6 cellular contexts compared by ENCODE assay signal in the genomic region with DNA sequence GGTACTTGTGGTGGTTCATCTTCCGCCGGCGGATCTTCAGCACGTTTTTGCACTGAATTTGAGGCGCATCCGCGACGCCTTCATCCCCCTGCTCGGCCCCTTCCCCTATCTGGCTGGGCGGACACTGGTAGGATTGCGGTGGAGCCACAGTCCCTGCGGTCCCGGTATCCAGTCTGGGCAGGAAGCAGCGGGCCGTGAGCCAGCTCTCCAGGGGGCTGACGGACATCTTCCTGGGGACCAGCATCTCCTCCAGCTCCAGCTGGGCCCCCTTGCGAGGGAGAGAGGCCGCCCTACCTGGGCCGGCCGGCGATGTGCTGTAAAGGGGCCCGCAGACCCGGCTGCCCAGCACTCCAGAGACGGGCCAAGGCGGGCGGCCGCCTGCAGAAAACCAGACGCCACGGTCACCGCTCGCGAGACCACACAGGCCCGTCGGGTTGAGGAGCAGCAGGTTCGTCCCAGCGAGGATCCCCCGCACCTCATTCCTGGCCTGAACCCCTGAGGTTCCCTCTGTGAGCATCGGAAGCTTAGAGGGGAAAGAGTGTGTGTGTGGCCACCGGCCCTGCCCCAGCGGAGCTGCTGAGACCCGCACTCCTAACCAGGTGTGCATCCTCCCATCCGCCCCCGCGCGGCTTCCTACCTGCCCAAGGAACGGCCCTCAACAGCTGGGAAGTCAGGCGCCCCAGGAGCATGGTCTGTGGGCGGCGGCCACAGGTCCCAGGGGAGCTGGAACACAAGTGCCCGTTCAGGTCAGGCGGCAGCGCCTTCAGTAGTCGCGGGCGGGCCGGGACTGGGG. TPM values are rescaled to one million over a fixed set of nuclear protein-coding genes. Genes with fewer than 3 reads are reported as not detected.
A peak's percentile ranks its signal among the peaks of the same experiment; 100 is the strongest.
DNase-seq lines count a peak whose midpoint lies in the region; ATAC-seq, FAIRE-seq and TF ChIP-seq lines count a peak whose summit lies in the region.

No MANE protein-coding gene starts in this region.

- peak overlapping the region; percentile 95 for H3K9ac ChIP-seq in endothelial cell of umbilical vein (replicated peaks; ENCODE audit: extremely low read depth, insufficient read depth, low read length)
- peak overlapping the region; percentile 99 for H3K9ac ChIP-seq in skeletal muscle satellite cell (ENCODE audit: low read depth, low read length)

- TF ChIP-seq CTCF in Calu3 (IDR thresholded peaks at IDR 0.05; ENCODE audit: unreplicated experiment) (no peak), HL-60 (IDR thresholded peaks at IDR 0.05; ENCODE audit: insufficient read depth, low read length) (no peak), endothelial cell of umbilical vein (IDR thresholded peaks at IDR 0.05; ENCODE audit: extremely low read depth in 1 of 2, insufficient read depth in 1 of 2, low read depth in 1 of 2, low read length in 2 of 2) (no peak)

- H3K4me2 ChIP-seq in endothelial cell of umbilical vein (ENCODE audit: insufficient read depth, low read length): peak overlapping the region; percentile 84
- peak overlapping the region; percentile 99 for H3K4me2 ChIP-seq in skeletal muscle satellite cell (ENCODE audit: low read length)

- TF ChIP-seq POLR2A in endothelial cell of umbilical vein (IDR thresholded peaks at IDR 0.05; ENCODE audit: low read depth, low read length): no peak

- no peaks in the 10 kb centered on the region for H4K20me1 ChIP-seq in endothelial cell of umbilical vein (replicated peaks; ENCODE audit: control insufficient read depth, extremely low read depth, insufficient read depth, low read length)

- peak overlapping the region; percentile 75 for H3K4me3 Mint-ChIP-seq in Calu3 (ENCODE audit: low read depth, unreplicated experiment)

- dilution Hi-C loops in endothelial cell of umbilical vein (cut with MboI; ENCODE audit: extremely low pct_ligation_motif_present, low sequenced_read_pairs): no loop called here

- H3K27ac Mint-ChIP-seq in Calu3 (ENCODE audit: unreplicated experiment): peak overlapping the region; percentile 96

- H3K27me3 ChIP-seq in HL-60 (ENCODE audit: insufficient read depth, poor library complexity, severe bottlenecking) (no peaks in the 10 kb centered on the region), endothelial cell of umbilical vein (ENCODE audit: control insufficient read depth in 2 of 2, insufficient read depth in 2 of 2, low read length in 2 of 2) (no peaks in the 10 kb centered on the region), skeletal muscle satellite cell (ENCODE audit: control insufficient read depth, insufficient read depth, low read length) (no peaks in the 10 kb centered on the region)

- H3K4me3 ChIP-seq in HL-60 (replicated peaks; ENCODE audit: insufficient read depth, low read length) (peak overlapping the region; percentile 98), endothelial cell of umbilical vein (replicated peaks in 1 of 3; ENCODE audit: insufficient read depth in 1 of 3, low read depth in 1 of 3, low read length in 3 of 3) (peak overlapping the region; percentile 81 to 88 (median 84)), skeletal muscle satellite cell (ENCODE audit: low read length) (peak overlapping the region; percentile 94)

- no peaks in the 10 kb centered on the region for H3K9me1 ChIP-seq in endothelial cell of umbilical vein (replicated peaks; ENCODE audit: control insufficient read depth, extremely low read depth, insufficient read depth, low read length)

- intact Hi-C loops in Calu3 (cut with micrococcal nuclease; ENCODE audit: unreplicated experiment): no loop called here
- intact Hi-C loops in endothelial cell of umbilical vein (cut with micrococcal nuclease): loop anchor here (2.0 kb wide), 2 partner anchors 49 to 67 kb away; a partner anchor contains a TSS

- CTCF ChIA-PET in Calu3 (lab: Charles Lee): interaction anchor here (0.7 kb wide), 1 partner anchor 105 kb away, joined by 3 read pairs; no protein-coding TSS in a partner anchor
- CTCF ChIA-PET in endothelial cell of umbilical vein (lab: Charles Lee): interaction anchor here (0.9 to 1.9 kb wide), 5 partner anchors 12 to 130 kb away, joined by 3 to 9 read pairs (median 4); no protein-coding TSS in a partner anchor

- H3K36me3 Mint-ChIP-seq in Calu3 (ENCODE audit: insufficient read depth, unreplicated experiment): peaks cover 24% of the 10 kb centered on the region

- H2AFZ ChIP-seq in endothelial cell of umbilical vein (ENCODE audit: low read depth, low read length): no peak overlapping the region

- peaks cover 0 to 3% of the 10 kb centered on the region in 2 experiments for H3K36me3 ChIP-seq in endothelial cell of umbilical vein (ENCODE audit: control insufficient read depth in 2 of 2, extremely low read depth in 1 of 2, insufficient read depth in 2 of 2, low read length in 2 of 2)
- peaks cover 18% of the 10 kb centered on the region for H3K36me3 ChIP-seq in skeletal muscle satellite cell (ENCODE audit: insufficient read depth, low read length)

- H3K27ac ChIP-seq in HL-60 (replicated peaks) (peak overlapping the region; percentile 91), endothelial cell of umbilical vein (ENCODE audit: insufficient read depth, low read depth, low read length) (peak overlapping the region; percentile 71)

- no peaks in the 10 kb centered on the region for H3K9me3 Mint-ChIP-seq in Calu3 (ENCODE audit: low read depth, unreplicated experiment)

- DNase-seq in Calu3: no peak
- peak; percentile 16 to 47 for DNase-seq in HL-60 (ENCODE audit: low read depth in 1 of 2, low spot score in 1 of 2)
- DNase-seq in endothelial cell of umbilical vein (ENCODE audit: low read depth, low spot score): no peak
- DNase-seq in AG08395 (ENCODE audit: low spot score): no peak

- H3K4me1 ChIP-seq in endothelial cell of umbilical vein (ENCODE audit: control insufficient read depth, extremely low read depth, insufficient read depth, low read length) (peaks cover 13% of the 10 kb centered on the region), skeletal muscle satellite cell (ENCODE audit: control insufficient read depth, insufficient read depth, low read length) (peaks cover 28% of the 10 kb centered on the region)

- H3K27me3 Mint-ChIP-seq in Calu3 (ENCODE audit: unreplicated experiment): no peaks in the 10 kb centered on the region

- POLR2A ChIA-PET in endothelial cell of umbilical vein (lab: Charles Lee): interaction anchor here (1.4 kb wide), 1 partner anchor 33 kb away, joined by 4 read pairs; a partner anchor contains a TSS

- no peaks in the 10 kb centered on the region for H3K9me3 ChIP-seq in endothelial cell of umbilical vein (replicated peaks; ENCODE audit: control insufficient read depth, insufficient read depth, low read length)
- H3K9me3 ChIP-seq in skeletal muscle satellite cell (replicated peaks; ENCODE audit: low read length): no peaks in the 10 kb centered on the region

- peaks cover 19% of the 10 kb centered on the region for H3K79me2 ChIP-seq in endothelial cell of umbilical vein (ENCODE audit: control insufficient read depth, insufficient read depth, low read length)

- no peak for FAIRE-seq in endothelial cell of umbilical vein (lab: Jason Lieb, UNC)

- ATAC-seq in GM18867 (IDR thresholded peaks at IDR 0.05; ENCODE audit: unreplicated experiment): no peak

- H3K4me1 Mint-ChIP-seq in Calu3 (ENCODE audit: low read depth, unreplicated experiment): no peaks in the 10 kb centered on the region

- TSS peak; percentile 90 for BruUV-seq in Calu3 (replicated peaks; lab: Mats Ljungman, UMichigan)
- TSS peak; percentile 76 for BruUV-seq in endothelial cell of umbilical vein (replicated peaks; lab: Mats Ljungman, UMichigan)

RNA-seq across cellular contexts. Expression of a gene that starts 0.7 kb away (rescaled TPM):
- 98.9 and 107 TPM in 2 replicates for total RNA-seq in Calu3 (2022)
- total RNA-seq in endothelial cell of umbilical vein: 149 and 151 TPM in 2 replicates
- polyA plus RNA-seq in endothelial cell of umbilical vein: 73.3 and 96.2 TPM in 2 replicates
- 66.9 and 116 TPM in 2 replicates for polyA plus RNA-seq in endothelial cell of umbilical vein (2011; cell fraction: cytosol; rRNA removed)
- 57.0 and 59.4 TPM in 2 replicates for polyA plus RNA-seq in endothelial cell of umbilical vein (2011; cell fraction: nucleus; rRNA removed)
- 87.7 and 94.1 TPM in 2 replicates for polyA plus RNA-seq in endothelial cell of umbilical vein (2012)
- 14.6 and 17.3 TPM in 2 replicates for polyA minus RNA-seq in endothelial cell of umbilical vein
- 59.0 TPM for polyA minus RNA-seq in endothelial cell of umbilical vein (2011; cell fraction: cytosol; rRNA and poly(A)+ RNA removed)
- polyA minus RNA-seq in endothelial cell of umbilical vein (2011; cell fraction: nucleus; rRNA and poly(A)+ RNA removed): 5.8 and 14.2 TPM in 2 replicates
- total RNA-seq in skeletal muscle satellite cell (2012; rRNA removed): 172 and 180 TPM in 2 replicates

RNA-seq across cellular contexts. Expression of a gene that starts 15.9 kb away (rescaled TPM):
- total RNA-seq in Calu3 (2022) (not detected in 2 replicates), endothelial cell of umbilical vein (0.37 and 0.82 TPM in 2 replicates)
- polyA plus RNA-seq in endothelial cell of umbilical vein: 1.9 and 2.2 TPM in 2 replicates
- 0.74 and 1.1 TPM in 2 replicates for polyA plus RNA-seq in endothelial cell of umbilical vein (2011; cell fraction: cytosol; rRNA removed)
- 2.1 and 2.4 TPM in 2 replicates for polyA plus RNA-seq in endothelial cell of umbilical vein (2011; cell fraction: nucleus; rRNA removed)
- 0.55 and 0.75 TPM in 2 replicates for polyA plus RNA-seq in endothelial cell of umbilical vein (2012)
- polyA minus RNA-seq in endothelial cell of umbilical vein: 0.19 and 0.27 TPM in 2 replicates
- not detected for polyA minus RNA-seq in endothelial cell of umbilical vein (2011; cell fraction: cytosol; rRNA and poly(A)+ RNA removed)
- 0.63 TPM in 1 of 2 replicates, not detected in the other for polyA minus RNA-seq in endothelial cell of umbilical vein (2011; cell fraction: nucleus; rRNA and poly(A)+ RNA removed)
- total RNA-seq in skeletal muscle satellite cell (2012; rRNA removed): 352 and 415 TPM in 2 replicates

RNA-seq across cellular contexts. Expression of a gene that starts 24.9 kb away (rescaled TPM):
- total RNA-seq in Calu3 (2022) (166 and 172 TPM in 2 replicates), endothelial cell of umbilical vein (182 and 188 TPM in 2 replicates)
- 174 and 209 TPM in 2 replicates for polyA plus RNA-seq in endothelial cell of umbilical vein
- 37.8 and 72.0 TPM in 2 replicates for polyA plus RNA-seq in endothelial cell of umbilical vein (2011; cell fraction: cytosol; rRNA removed)
- polyA plus RNA-seq in endothelial cell of umbilical vein (2011; cell fraction: nucleus; rRNA removed): 2,097 and 2,168 TPM in 2 replicates
- 115 and 129 TPM in 2 replicates for polyA plus RNA-seq in endothelial cell of umbilical vein (2012)
- 138 and 145 TPM in 2 replicates for polyA minus RNA-seq in endothelial cell of umbilical vein
- 20.9 TPM for polyA minus RNA-seq in endothelial cell of umbilical vein (2011; cell fraction: cytosol; rRNA and poly(A)+ RNA removed)
- 264 and 276 TPM in 2 replicates for polyA minus RNA-seq in endothelial cell of umbilical vein (2011; cell fraction: nucleus; rRNA and poly(A)+ RNA removed)
- 88.7 and 93.3 TPM in 2 replicates for total RNA-seq in skeletal muscle satellite cell (2012; rRNA removed)

RNA-seq across cellular contexts. Expression of a gene that starts 25.0 kb away (rescaled TPM):
- 83.9 and 90.9 TPM in 2 replicates for total RNA-seq in Calu3 (2022)
- total RNA-seq in endothelial cell of umbilical vein: 36.5 and 40.7 TPM in 2 replicates
- polyA plus RNA-seq in endothelial cell of umbilical vein: 26.8 and 38.2 TPM in 2 replicates
- 9.2 and 15.6 TPM in 2 replicates for polyA plus RNA-seq in endothelial cell of umbilical vein (2011; cell fraction: cytosol; rRNA removed)
- 66.9 and 77.1 TPM in 2 replicates for polyA plus RNA-seq in endothelial cell of umbilical vein (2011; cell fraction: nucleus; rRNA removed)
- polyA plus RNA-seq in endothelial cell of umbilical vein (2012): 15.4 and 28.8 TPM in 2 replicates
- 15.2 and 15.5 TPM in 2 replicates for polyA minus RNA-seq in endothelial cell of umbilical vein
- 54.7 TPM for polyA minus RNA-seq in endothelial cell of umbilical vein (2011; cell fraction: cytosol; rRNA and poly(A)+ RNA removed)
- 10.9 and 23.7 TPM in 2 replicates for polyA minus RNA-seq in endothelial cell of umbilical vein (2011; cell fraction: nucleus; rRNA and poly(A)+ RNA removed)
- total RNA-seq in skeletal muscle satellite cell (2012; rRNA removed): 80.1 and 118 TPM in 2 replicates

RNA-seq across cellular contexts. Expression of a gene that starts 32.8 kb away (rescaled TPM):
- total RNA-seq in Calu3 (2022) (81.2 and 99.1 TPM in 2 replicates), endothelial cell of umbilical vein (125 and 134 TPM in 2 replicates)
- polyA plus RNA-seq in endothelial cell of umbilical vein: 118 and 152 TPM in 2 replicates
- polyA plus RNA-seq in endothelial cell of umbilical vein (2011; cell fraction: cytosol; rRNA removed): 165 TPM in 2 replicates
- polyA plus RNA-seq in endothelial cell of umbilical vein (2011; cell fraction: nucleus; rRNA removed): 87.6 and 96.1 TPM in 2 replicates
- 128 and 191 TPM in 2 replicates for polyA plus RNA-seq in endothelial cell of umbilical vein (2012)
- 62.0 and 73.2 TPM in 2 replicates for polyA minus RNA-seq in endothelial cell of umbilical vein
- 103 TPM for polyA minus RNA-seq in endothelial cell of umbilical vein (2011; cell fraction: cytosol; rRNA and poly(A)+ RNA removed)
- polyA minus RNA-seq in endothelial cell of umbilical vein (2011; cell fraction: nucleus; rRNA and poly(A)+ RNA removed): 29.8 and 40.9 TPM in 2 replicates
- 122 and 141 TPM in 2 replicates for total RNA-seq in skeletal muscle satellite cell (2012; rRNA removed)

Comparison
In these comparisons a context has a peak if more than half of its experiments do, and no peak if none do; other contexts are left out.
1. DNase-seq: peak in HL-60 (2 of 2); none in Calu3 (single experiment), endothelial cell of umbilical vein (single experiment) and AG08395 (single experiment).
2. Peak in every context shown above with its lines, with median percentiles within 50 percentile points of each other: H3K4me3 ChIP-seq.